Comparison of ENCODE assay signal across 22 cellular contexts in genomic region chr1:230049731-230050130, GRCh38.
"Had no signal": no experiment of that assay in that cellular context is flagged by ENCODE, and none has a peak within 500 bp of the region (broad histone marks: within the 10 kb centered on the region; RNA-seq: fewer than 3 reads in every experiment).

No MANE protein-coding gene starts in this region.

- H3K4me1 ChIP-seq: breast epithelium, esophagus squamous epithelium, heart right ventricle, parathyroid adenoma, right lobe of liver had no signal

- H3K27ac ChIP-seq: breast epithelium, epithelial cell of prostate, esophagus squamous epithelium, heart right ventricle, neural progenitor cell, parathyroid adenoma, right lobe of liver, tibial nerve had no signal

- DNase-seq: activated B cell treated with CpG ODN at 0.5 μM for 24 hours; activated CD8-positive, alpha-beta memory T cell treated with anti-CD3 and anti-CD28 coated beads, Interleukin-2, amount 10 ng/mL, durations not matched to agents 7 days and 5 days; activated CD8-positive, alpha-beta T cell treated with anti-CD3 and anti-CD28 coated beads, Interleukin-2, amount 10 ng/mL, durations not matched to agents 7 days and 5 days; activated naive CD8-positive, alpha-beta T cell treated with anti-CD3 and anti-CD28 coated beads, Interleukin-2, amount 50 U/mL, for 24 hours; activated T-cell treated with anti-CD3 and anti-CD28 coated beads, Interleukin-2, amount 50 U/mL, for 48 hours; effector CD8-positive, alpha-beta T cell; esophagus squamous epithelium; foreskin melanocyte; kidney glomerular epithelial cell; mesendoderm; natural killer cell; occipital lobe; right lobe of liver; stimulated activated CD4-positive, alpha-beta T cell treated with anti-CD3 and anti-CD28 coated beads, Interleukin-2, amount 100 ng/mL, for 48 hours; stimulated activated naive CD4-positive, alpha-beta T cell treated with Interleukin-2 at 50 U/mL for 16 hours had no signal

- H3K9me3 ChIP-seq: breast epithelium, esophagus squamous epithelium, heart right ventricle, right lobe of liver, tibial nerve had no signal

- H3K4me3 ChIP-seq: breast epithelium, esophagus squamous epithelium, heart right ventricle, lung, neural progenitor cell, right lobe of liver, tibial nerve had no signal

- H3K27me3 ChIP-seq: breast epithelium, neural progenitor cell, right lobe of liver, tibial nerve had no signal

- H3K36me3 ChIP-seq: breast epithelium, esophagus squamous epithelium, heart right ventricle, neural progenitor cell, right lobe of liver, tibial nerve had no signal
